ENCODE assay signal across 10 cellular contexts in genomic region chr20:48788486-48789072, GRCh38. TPM values are rescaled to one million over a fixed set of nuclear protein-coding genes. Genes with fewer than 3 reads are reported as not detected.
DNase-seq lines count a peak whose midpoint lies in the region; ATAC-seq and TF ChIP-seq lines count a peak whose summit lies in the region.
"Had no signal": no experiment of that assay in that cellular context is flagged by ENCODE, and none has a peak within 500 bp of the region (broad histone marks: within the 10 kb centered on the region; RNA-seq: fewer than 3 reads in every experiment).

No MANE protein-coding gene starts in this region.

- H3K36me3 ChIP-seq in heart right ventricle (no peaks in the 10 kb centered on the region), tibial artery (no peaks in the 10 kb centered on the region)

- peaks cover 0 to 30% of the 10 kb centered on the region in 2 donors for H3K36me3 Mint-ChIP-seq in activated naive CD4-positive, alpha-beta T cell treated with anti-CD3 and anti-CD28 coated beads, Interleukin-2, amount 50 U/mL, for 72 hours
- peaks cover 2% of the 10 kb centered on the region for H3K36me3 Mint-ChIP-seq in activated naive CD8-positive, alpha-beta T cell
- H3K36me3 Mint-ChIP-seq in type B pancreatic cell = no peaks in the 10 kb centered on the region
- H3K36me3 Mint-ChIP-seq: mesothelial cell of epicardium had no signal

- WGBS in heart right ventricle, 2 donors = 86 to 95% methylated on average over 9 of the region's 9 CpGs

- no peaks in the 10 kb centered on the region for H3K9me3 ChIP-seq in heart right ventricle
- no peaks in the 10 kb centered on the region for H3K9me3 ChIP-seq in tibial artery

- no peak for DNase-seq in activated naive CD4-positive, alpha-beta T cell treated with anti-CD3 and anti-CD28 coated beads, Interleukin-2, amount 50 U/mL, for 72 hours (ENCODE audit: low spot score in 2 of 2)
- DNase-seq in activated naive CD4-positive, alpha-beta T cell (lab: John Stamatoyannopoulos, UW) = no peak
- DNase-seq in type B pancreatic cell (ENCODE audit: extremely low spot score, unreplicated experiment) (no peak), heart right ventricle (no peak), NCI-H1417 (lab: John Stamatoyannopoulos, UW) (no peak), tibial artery (no peak)
- DNase-seq: COR-L47 had no signal

- H3K27me3 ChIP-seq in heart right ventricle = no peaks in the 10 kb centered on the region
- H3K27me3 ChIP-seq in tibial artery = no peaks in the 10 kb centered on the region

- H3K4me1 ChIP-seq in heart right ventricle (peaks cover 4 to 84% (median 19%) of the 10 kb centered on the region in 9 donors), tibial artery (peaks cover 0 to 38% (median 32%) of the 10 kb centered on the region in 4 donors)

- H3K27ac Mint-ChIP-seq in activated naive CD4-positive, alpha-beta T cell treated with anti-CD3 and anti-CD28 coated beads, Interleukin-2, amount 50 U/mL, for 72 hours = peak overlapping the region; percentile 14 to 94
- H3K27ac Mint-ChIP-seq in activated naive CD8-positive, alpha-beta T cell = peak overlapping the region; percentile 65
- peak overlapping the region; percentile 66 for H3K27ac Mint-ChIP-seq in type B pancreatic cell
- H3K27ac Mint-ChIP-seq: mesothelial cell of epicardium had no signal

- no peaks in the 10 kb centered on the region for H3K9me3 Mint-ChIP-seq in activated naive CD4-positive, alpha-beta T cell treated with anti-CD3 and anti-CD28 coated beads, Interleukin-2, amount 50 U/mL, for 72 hours
- no peaks in the 10 kb centered on the region for H3K9me3 Mint-ChIP-seq in activated naive CD8-positive, alpha-beta T cell (ENCODE audit: low read depth)
- H3K9me3 Mint-ChIP-seq in type B pancreatic cell = no peaks in the 10 kb centered on the region
- H3K9me3 Mint-ChIP-seq: mesothelial cell of epicardium had no signal

- TF ChIP-seq CTCF in type B pancreatic cell (conservative IDR thresholded peaks at IDR 0.05) (no peak), heart right ventricle (IDR thresholded peaks at IDR 0.05) (no peak), tibial artery (IDR thresholded peaks at IDR 0.05) (no peak)

- peak overlapping the region in 1 of 10 donors; percentile 83 for H3K27ac ChIP-seq in heart right ventricle
- no peak overlapping the region for H3K27ac ChIP-seq in tibial artery

- intact Hi-C loops in heart right ventricle (cut with DNase I) (no loop called here), tibial artery (cut with DNase I; ENCODE audit: low total_unique reads) (no loop called here)

- ATAC-seq in activated naive CD4-positive, alpha-beta T cell treated with anti-CD3 and anti-CD28 coated beads, Interleukin-2, amount 50 U/mL, for 72 hours = no peak
- ATAC-seq in HG03095 (IDR thresholded peaks at IDR 0.05; ENCODE audit: unreplicated experiment) = peak; percentile 41
- no peak for ATAC-seq in heart right ventricle

- H3K4me3 Mint-ChIP-seq in activated naive CD8-positive, alpha-beta T cell = peak overlapping the region; percentile 2
- H3K4me3 Mint-ChIP-seq in type B pancreatic cell = no peak overlapping the region
- H3K4me3 Mint-ChIP-seq: mesothelial cell of epicardium had no signal

- no peaks in the 10 kb centered on the region for H3K27me3 Mint-ChIP-seq in activated naive CD8-positive, alpha-beta T cell
- peaks cover 26% of the 10 kb centered on the region for H3K27me3 Mint-ChIP-seq in type B pancreatic cell

- H3K4me1 Mint-ChIP-seq in activated naive CD8-positive, alpha-beta T cell (ENCODE audit: low read depth) = peaks cover 54% of the 10 kb centered on the region
- peaks cover 31% of the 10 kb centered on the region for H3K4me1 Mint-ChIP-seq in type B pancreatic cell (ENCODE audit: unreplicated experiment)

- H3K4me3 ChIP-seq in heart right ventricle = no peak overlapping the region
- H3K4me3 ChIP-seq in tibial artery = no peak overlapping the region

RNA-seq across cellular contexts. Expression of gene PREX1, which starts 39.2 kb away (rescaled TPM):
- 10 to 100 TPM; 30.6 to 51.8 TPM for total RNA-seq in activated naive CD4-positive, alpha-beta T cell treated with anti-CD3 and anti-CD28 coated beads, Interleukin-2, amount 50 U/mL, for 72 hours
- total RNA-seq in type B pancreatic cell (ENCODE audit: low replicate concordance) (0.71 and 20.8 TPM in 2 replicates), heart right ventricle (10 to 100 TPM in 4 of 10 donors, 1 to 10 TPM in 6; 4.6 to 23.4 (median 8.5) TPM)
- polyA plus RNA-seq in heart right ventricle = 10 to 100 TPM in 1 of 2 donors, 1 to 10 TPM in 1; 9.0 to 11.9 TPM
